39 cellular contexts compared by ENCODE assay signal in the genomic region with DNA sequence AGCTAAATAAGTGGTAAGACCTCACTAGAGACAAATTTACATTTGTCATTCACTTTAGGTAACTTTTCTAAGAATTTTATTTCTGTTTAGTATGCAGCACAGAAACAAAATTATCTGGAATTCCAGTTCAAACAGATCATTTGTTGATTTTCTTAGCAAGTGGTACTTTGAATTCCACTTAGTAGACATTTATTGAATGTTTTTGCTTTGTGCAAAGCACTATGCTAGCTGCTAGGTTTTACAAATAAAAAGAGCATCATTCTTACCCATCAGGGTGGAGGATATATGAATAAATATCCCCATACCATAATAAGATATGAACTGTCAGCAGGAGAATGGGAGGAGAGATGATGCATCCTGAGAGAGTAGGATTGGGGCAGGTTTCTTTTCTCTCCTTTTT.
"Had no signal": no experiment of that assay in that cellular context is flagged by ENCODE, and none has a peak within 500 bp of the region (broad histone marks: within the 10 kb centered on the region; RNA-seq: fewer than 3 reads in every experiment).

No MANE protein-coding gene starts in this region.

- FAIRE-seq: astrocyte, bronchial epithelial cell had no signal

- DNase-seq: activated effector memory CD4-positive, alpha-beta T cell treated with anti-CD3 and anti-CD28 coated beads, Interleukin-2, amount 50 U/mL, for 16 hours; activated effector memory CD4-positive, alpha-beta T cell treated with Interleukin-2 at 50 U/mL for 16 hours; activated gamma-delta T cell; activated gamma-delta T cell treated with Interleukin-2 at 50 U/mL for 16 hours; activated naive CD4-positive, alpha-beta T cell; activated naive CD4-positive, alpha-beta T cell treated with anti-CD3 and anti-CD28 coated beads for 36 hours; activated naive CD4-positive, alpha-beta T cell treated with anti-CD3 and anti-CD28 coated beads, Interleukin-2, amount 10 ng/mL, durations not matched to agents 7 days and 5 days; activated naive CD4-positive, alpha-beta T cell treated with anti-CD3 and anti-CD28 coated beads, Interleukin-2, amount 50 U/mL, for 16 hours; activated naive CD4-positive, alpha-beta T cell treated with Interleukin-2 at 50 U/mL for 16 hours; activated naive CD8-positive, alpha-beta T cell treated with anti-CD3 and anti-CD28 coated beads for 36 hours; activated naive CD8-positive, alpha-beta T cell treated with anti-CD3 and anti-CD28 coated beads, Interleukin-2, amount 10 ng/mL, durations not matched to agents 7 days and 5 days; activated naive CD8-positive, alpha-beta T cell treated with anti-CD3 and anti-CD28 coated beads, Interleukin-2, amount 50 U/mL, for 24 hours; activated T-cell treated with anti-CD3 and anti-CD28 coated beads, Interleukin-2, amount 50 U/mL, for 1 hour; activated T-cell treated with anti-CD3 and anti-CD28 coated beads, Interleukin-2, amount 50 U/mL, for 24 hours; activated T-cell treated with anti-CD3 and anti-CD28 coated beads, Interleukin-2, amount 50 U/mL, for 4 hours; activated T-cell treated with anti-CD3 and anti-CD28 coated beads, Interleukin-2, amount 50 U/mL, for 48 hours; activated T-cell treated with anti-CD3 and anti-CD28 coated beads, Interleukin-2, amount 50 U/mL, for 72 hours; adrenal gland; amniotic stem cell; amygdala; anterior cingulate cortex; aorta; body of pancreas; brain microvascular endothelial cell; caudate nucleus; central memory CD4-positive, alpha-beta T cell; cerebellar nuclear complex had no signal

- H3K9me3 ChIP-seq: adrenal gland, ascending aorta, body of pancreas, breast epithelium had no signal

- H3K9me3 Mint-ChIP-seq: activated naive CD4-positive, alpha-beta T cell treated with anti-CD3 and anti-CD28 coated beads, Interleukin-2, amount 10 ng/mL, durations not matched to agents 7 days and 5 days; activated naive CD4-positive, alpha-beta T cell treated with anti-CD3 and anti-CD28 coated beads, Interleukin-2, amount 50 U/mL, for 24 hours; activated naive CD8-positive, alpha-beta T cell treated with anti-CD3 and anti-CD28 coated beads, Interleukin-2, amount 50 U/mL, for 24 hours; activated T-cell treated with anti-CD3 and anti-CD28 coated beads, Interleukin-2, amount 50 U/mL, for 24 hours; activated T-cell treated with anti-CD3 and anti-CD28 coated beads, Interleukin-2, amount 50 U/mL, for 4 hours; activated T-cell treated with anti-CD3 and anti-CD28 coated beads, Interleukin-2, amount 50 U/mL, for 72 hours; activated T-helper 1 cell treated with anti-CD3 and anti-CD28 coated beads, Interleukin-12 subunit alpha, Interleukin-12 subunit beta, Interleukin-2, Interleukin-4 antibody, amounts not matched to agents 30 ng/mL and 10 ng/mL and 1 ng/mL, durations not matched to agents 14 hours and 24 hours and 36 hours; activated T-helper 17 cell treated with anti-CD3 and anti-CD28 coated beads, Interleukin-2, amount 50 U/mL, for 72 hours; central memory CD8-positive, alpha-beta T cell had no signal

- H3K4me3 ChIP-seq: adrenal gland, ascending aorta, body of pancreas, breast epithelium, cardiac muscle cell had no signal

- H3K36me3 ChIP-seq: adrenal gland, ascending aorta, brain microvascular endothelial cell, breast epithelium, cardiac muscle cell had no signal

- H3K27ac ChIP-seq: adrenal gland, ascending aorta, body of pancreas, brain microvascular endothelial cell, breast epithelium, cardiac muscle cell had no signal

- H3K4me1 ChIP-seq: adrenal gland, ascending aorta, body of pancreas, breast epithelium had no signal

- H3K27ac Mint-ChIP-seq: activated naive CD4-positive, alpha-beta T cell treated with anti-CD3 and anti-CD28 coated beads for 36 hours; activated naive CD4-positive, alpha-beta T cell treated with anti-CD3 and anti-CD28 coated beads, Interleukin-2, amount 10 ng/mL, durations not matched to agents 7 days and 5 days; activated naive CD4-positive, alpha-beta T cell treated with anti-CD3 and anti-CD28 coated beads, Interleukin-2, amount 50 U/mL, for 24 hours; activated naive CD8-positive, alpha-beta T cell; activated naive CD8-positive, alpha-beta T cell treated with anti-CD3 and anti-CD28 coated beads for 36 hours; activated naive CD8-positive, alpha-beta T cell treated with anti-CD3 and anti-CD28 coated beads, Interleukin-2, amount 10 ng/mL, durations not matched to agents 7 days and 5 days; activated naive CD8-positive, alpha-beta T cell treated with anti-CD3 and anti-CD28 coated beads, Interleukin-2, amount 50 U/mL, for 24 hours; activated T-cell treated with anti-CD3 and anti-CD28 coated beads, Interleukin-2, amount 50 U/mL, for 24 hours; activated T-cell treated with anti-CD3 and anti-CD28 coated beads, Interleukin-2, amount 50 U/mL, for 72 hours; activated T-helper 1 cell treated with anti-CD3 and anti-CD28 coated beads, Interleukin-12 subunit alpha, Interleukin-12 subunit beta, Interleukin-2, Interleukin-4 antibody, amounts not matched to agents 30 ng/mL and 10 ng/mL and 1 ng/mL, durations not matched to agents 14 hours and 24 hours and 36 hours; activated T-helper 17 cell treated with anti-CD3 and anti-CD28 coated beads, Interleukin-2, amount 50 U/mL, for 72 hours; activated T-helper 2 cell treated with anti-CD3 and anti-CD28 coated beads, Interferon-gamma antibody, Interleukin-2, Interleukin-4, amounts not matched to agents 10 μg/mL and 5 μg/mL and 100 μg/mL, durations not matched to agents 14 hours and 24 hours and 36 hours; brain had no signal

- H3K27me3 ChIP-seq: adrenal gland, ascending aorta, body of pancreas, brain microvascular endothelial cell, breast epithelium, cardiac muscle cell had no signal

- ATAC-seq: activated naive CD8-positive, alpha-beta T cell treated with anti-CD3 and anti-CD28 coated beads, Interleukin-2, amount 50 U/mL, for 24 hours; activated T-cell treated with anti-CD3 and anti-CD28 coated beads, Interleukin-2, amount 50 U/mL, for 4 hours; activated T-cell treated with anti-CD3 and anti-CD28 coated beads, Interleukin-2, amount 50 U/mL, for 72 hours; activated T-helper 17 cell treated with anti-CD3 and anti-CD28 coated beads, Interleukin-2, amount 50 U/mL, for 72 hours; body of pancreas had no signal
